ENCODE assay signal across 24 cellular contexts in the genomic region with DNA sequence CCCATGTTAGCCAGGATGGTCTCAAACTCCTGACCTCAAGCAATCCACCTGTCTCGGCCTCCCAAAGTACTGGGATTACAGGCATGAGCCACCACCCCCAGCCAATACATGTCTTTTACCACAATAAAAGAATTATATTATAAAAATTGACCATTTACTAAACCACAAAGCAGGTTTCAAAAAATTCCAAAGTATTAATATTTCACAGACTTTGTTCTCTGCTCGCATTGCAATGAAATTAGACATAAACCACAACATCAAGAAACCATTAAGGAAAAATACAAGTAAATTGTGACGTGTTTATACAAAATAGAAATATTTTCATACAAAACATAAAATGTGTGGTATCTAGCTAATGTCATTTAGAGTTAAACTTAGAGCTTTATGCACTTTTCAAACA. TPM values are rescaled to one million over a fixed set of nuclear protein-coding genes. Genes with fewer than 3 reads are reported as not detected.
DNase-seq lines count a peak whose midpoint lies in the region; ATAC-seq, FAIRE-seq and TF ChIP-seq lines count a peak whose summit lies in the region.
"Had no signal": no experiment of that assay in that cellular context is flagged by ENCODE, and none has a peak within 500 bp of the region (broad histone marks: within the 10 kb centered on the region; RNA-seq: fewer than 3 reads in every experiment).

No MANE protein-coding gene starts in this region.

- H3K4me3 ChIP-seq in H1 (ENCODE audit: extremely low read depth in 1 of 4, insufficient read depth in 2 of 4, low read depth in 3 of 4, low read length in 4 of 4): no peak overlapping the region
- H3K4me3 ChIP-seq: BLaER1 treated with 17β-estradiol and CSF1 and Interleukin-3, amounts not matched to agents 10 nM and 100 nM; GM12878 had no signal

- no peak overlapping the region for H3K4ac ChIP-seq in H1 (replicated peaks; ENCODE audit: insufficient read length, low read depth, low read length)

- H3K9me3 ChIP-seq in H1 (ENCODE audit: insufficient read depth in 2 of 2, low read depth in 1 of 2, low read length in 1 of 2): no peaks in the 10 kb centered on the region
- H3K9me3 ChIP-seq in CD4-positive, alpha-beta T cell (ENCODE audit: control insufficient read depth, low read length): no peaks in the 10 kb centered on the region
- H3K9me3 ChIP-seq: BLaER1 treated with 17β-estradiol and CSF1 and Interleukin-3, amounts not matched to agents 10 nM and 100 nM had no signal

- DNase-seq in Caki2 (ENCODE audit: low read depth): peak; percentile 33
- no peak for DNase-seq in H1 (ENCODE audit: low read depth in 1 of 2, low spot score in 2 of 2)
- DNase-seq in kidney tubule cell (ENCODE audit: low spot score): peak; percentile 54
- DNase-seq in stimulated activated CD4-positive, alpha-beta T cell treated with anti-CD3 and anti-CD28 coated beads, Interleukin-2, amount 100 ng/mL, for 24 hours: no peak
- no peak for DNase-seq in CD4-positive, alpha-beta T cell
- DNase-seq: 8988T; AML-193; Calu3; CD4-positive, alpha-beta memory T cell; CD8-positive, alpha-beta memory T cell; COR-L47; DMS79; DND-41; EL; GDM1 had no signal

- no peak for TF ChIP-seq CTCF in H1 (IDR thresholded peaks at IDR 0.05; ENCODE audit: control extremely low read depth in 1 of 3, insufficient read depth in 1 of 3, low read depth in 1 of 3, low read length in 3 of 3)
- no peak for TF ChIP-seq CTCF in CD4-positive, alpha-beta T cell (IDR thresholded peaks at IDR 0.05)

- POLR2A ChIA-PET in H1 (lab: Charles Lee; ENCODE audit: partially characterized antibody): interaction anchor here (0.9 kb wide), 1 partner anchor 8 kb away, joined by 4 read pairs; no protein-coding TSS in a partner anchor
- POLR2A ChIA-PET in CD4-positive, alpha-beta T cell (lab: Charles Lee): no interaction called here

- no peaks in the 10 kb centered on the region for H3K79me2 ChIP-seq in H1 (ENCODE audit: control insufficient read depth in 1 of 2, insufficient read depth in 2 of 2, low read length in 2 of 2)

- CTCF ChIA-PET in H1 (lab: Charles Lee; ENCODE audit: partially characterized antibody): interaction anchor here (0.6 to 21.6 kb wide), 6 partner anchors 13 to 323 kb away, joined by 3 to 416 read pairs (median 34); partner anchors contain the start of gene DPYSL5
- CTCF ChIA-PET in CD4-positive, alpha-beta T cell (lab: Charles Lee): interaction anchor here (1.4 kb wide), 1 partner anchor 323 kb away, joined by 4 read pairs; no protein-coding TSS in a partner anchor

- in situ Hi-C loops in Caki2 (cut with HindIII; ENCODE audit: low pct_unique_long_range_greater_than_20kb, low sequenced_read_pairs): no loop called here

- no peak overlapping the region for H2AK5ac ChIP-seq in H1 (ENCODE audit: low read depth, low read length)

- H3K27me3 ChIP-seq in H1 (replicated peaks in 1 of 4; ENCODE audit: control insufficient read depth in 3 of 4, extremely low read depth in 1 of 4, insufficient read depth in 3 of 4, low read length in 3 of 4): no peaks in the 10 kb centered on the region; a peak in 1 of 7 replicates
- H3K27me3 ChIP-seq in CD4-positive, alpha-beta T cell (ENCODE audit: control insufficient read depth, insufficient read depth, low read length): peaks cover 15% of the 10 kb centered on the region
- H3K27me3 ChIP-seq: BLaER1 treated with 17β-estradiol and CSF1 and Interleukin-3, amounts not matched to agents 10 nM and 100 nM had no signal

- H4K5ac ChIP-seq in H1 (ENCODE audit: insufficient read length, low read depth, low read length): no peak overlapping the region

- H2BK15ac ChIP-seq in H1 (ENCODE audit: low read length): no peak overlapping the region

- H3K18ac ChIP-seq in H1 (ENCODE audit: extremely low read depth, low read length): no peak overlapping the region

- H3K4me3 Mint-ChIP-seq in CD4-positive, alpha-beta T cell: no peak overlapping the region
- H3K4me3 Mint-ChIP-seq: B cell; CD4-positive, alpha-beta memory T cell; CD8-positive, alpha-beta memory T cell had no signal

- no peak for ATAC-seq in CD4-positive, alpha-beta T cell (ENCODE audit: poor library complexity)
- ATAC-seq in HG03095 (IDR thresholded peaks at IDR 0.05; ENCODE audit: unreplicated experiment): no peak
- ATAC-seq: GM12878 had no signal

- no peaks in the 10 kb centered on the region for H3K23me2 ChIP-seq in H1 (ENCODE audit: low read depth, low read length)

- H3K14ac ChIP-seq in H1 (ENCODE audit: insufficient read length): no peak overlapping the region

- 0 out of 2 replicates have a peak overlapping the region, but pooled peaks have one; percentile 72 for H2AFZ ChIP-seq in H1 (ENCODE audit: low read length)

- H2BK120ac ChIP-seq in H1 (replicated peaks; ENCODE audit: low read depth, low read length): no peak overlapping the region

- WGBS in H1 (ENCODE audit: extremely low coverage in 1 of 2, insufficient coverage in 1 of 2, insufficient read length in 1 of 2, insufficient replicate concordance in 2 of 2, low coverage in 1 of 2, low lambda C conversion rate in 2 of 2, missing lambda C conversion rate in 1 of 2), 2 experiments: 65% methylated on average over 3 of the region's 3 CpGs; no CpG with 5 or more reads in 1 of the 2 experiments

- intact Hi-C loops in CD4-positive, alpha-beta T cell (cut with DNase I, micrococcal nuclease): no loop called here

- H3K56ac ChIP-seq in H1 (replicated peaks; ENCODE audit: insufficient read length, low read depth, low read length): no peak overlapping the region

- no peak overlapping the region for H3K27ac Mint-ChIP-seq in CD4-positive, alpha-beta T cell
- H3K27ac Mint-ChIP-seq: B cell; CD4-positive, alpha-beta memory T cell had no signal

- peaks cover 0 to 2% (median 0%) of the 10 kb centered on the region in 4 experiments; a peak in 2 of 7 replicates for H3K4me1 ChIP-seq in H1 (replicated peaks in 1 of 4; ENCODE audit: control insufficient read depth in 3 of 4, insufficient read depth in 4 of 4, low read length in 3 of 4)

- H3K27me3 Mint-ChIP-seq in CD4-positive, alpha-beta T cell: peaks cover 61% of the 10 kb centered on the region

- H4K8ac ChIP-seq in H1 (ENCODE audit: extremely low read depth, insufficient read depth, low read length): no peak overlapping the region

- no peak for TF ChIP-seq POLR2A in H1 (IDR thresholded peaks at IDR 0.05; ENCODE audit: control extremely low read depth in 1 of 2, low read depth in 2 of 2, low read length in 2 of 2)

- TF ChIP-seq EP300 in H1 (IDR thresholded peaks at IDR 0.05; ENCODE audit: borderline replicate concordance in 1 of 2, low read depth in 2 of 2, low read length in 2 of 2): no peak

- H4K20me1 ChIP-seq in H1 (replicated peaks in 1 of 2; ENCODE audit: control insufficient read depth in 1 of 2, insufficient read depth in 2 of 2, low read length in 2 of 2): no peaks in the 10 kb centered on the region
- H4K20me1 ChIP-seq: BLaER1 treated with 17β-estradiol and CSF1 and Interleukin-3, amounts not matched to agents 10 nM and 100 nM had no signal

- H3K4me1 Mint-ChIP-seq in CD4-positive, alpha-beta T cell (ENCODE audit: low read depth): no peaks in the 10 kb centered on the region
- H3K4me1 Mint-ChIP-seq: B cell had no signal

- no peak overlapping the region for H3K23ac ChIP-seq in H1 (ENCODE audit: insufficient read length)

- H3K9ac ChIP-seq in H1 (replicated peaks in 1 of 4; ENCODE audit: extremely low read depth in 1 of 4, low read depth in 3 of 4, low read length in 3 of 4): no peak overlapping the region
- H3K9ac ChIP-seq: BLaER1 treated with 17β-estradiol and CSF1 and Interleukin-3, amounts not matched to agents 10 nM and 100 nM had no signal

- TF ChIP-seq RAD21 in H1 (IDR thresholded peaks at IDR 0.05 in 1 of 2, conservative IDR thresholded peaks at IDR 0.05 in 1 of 2; ENCODE audit: low read depth in 2 of 2, low read length in 2 of 2): no peak

- no peaks in the 10 kb centered on the region for H3K36me3 Mint-ChIP-seq in CD4-positive, alpha-beta T cell (ENCODE audit: low read depth)
- H3K36me3 Mint-ChIP-seq: CD4-positive, alpha-beta memory T cell; CD8-positive, alpha-beta memory T cell had no signal

- no peaks in the 10 kb centered on the region for H3K36me3 ChIP-seq in H1 (ENCODE audit: control insufficient read depth in 2 of 4, insufficient read depth in 4 of 4, low read length in 3 of 4)
- H3K36me3 ChIP-seq: BLaER1 treated with 17β-estradiol and CSF1 and Interleukin-3, amounts not matched to agents 10 nM and 100 nM had no signal

- FAIRE-seq in H1 (lab: Jason Lieb, UNC): no peak
- FAIRE-seq: A204.1, D721Med, GM12878, GM12892, GM18507 had no signal

- no peak overlapping the region for H2BK5ac ChIP-seq in H1 (ENCODE audit: low read depth, low read length)

- no peaks in the 10 kb centered on the region for H3K79me1 ChIP-seq in H1 (ENCODE audit: low read depth, low read length)

- no peak overlapping the region for H3K4me2 ChIP-seq in H1 (ENCODE audit: insufficient read depth in 1 of 2, low read depth in 2 of 2, low read length in 2 of 2)
- H3K4me2 ChIP-seq: BLaER1 treated with 17β-estradiol and CSF1 and Interleukin-3, amounts not matched to agents 10 nM and 100 nM had no signal

- no peaks in the 10 kb centered on the region for H3K9me3 Mint-ChIP-seq in CD4-positive, alpha-beta T cell
- H3K9me3 Mint-ChIP-seq: CD4-positive, alpha-beta memory T cell; CD8-positive, alpha-beta memory T cell had no signal

- no peak overlapping the region for H3K27ac ChIP-seq in H1 (ENCODE audit: low read depth, low read length)
- H3K27ac ChIP-seq in CD4-positive, alpha-beta T cell (ENCODE audit: low read depth, low read length): no peak overlapping the region
- H3K27ac ChIP-seq: BLaER1 treated with 17β-estradiol and CSF1 and Interleukin-3, amounts not matched to agents 10 nM and 100 nM; C4-2B had no signal

- H2BK20ac ChIP-seq in H1 (ENCODE audit: low read length): no peak overlapping the region

- no peak overlapping the region for H4K91ac ChIP-seq in H1 (replicated peaks; ENCODE audit: insufficient read length, low read length)

- no peak overlapping the region for H2BK12ac ChIP-seq in H1 (ENCODE audit: low read depth, low read length)

RNA-seq across cellular contexts. Expression of gene MAPRE3, which starts 13.4 kb away (rescaled TPM):
- 25.9 and 33.5 TPM in 2 replicates for total RNA-seq in Caki2 (2014; rRNA removed; shearing (Covaris generic); ENCODE audit: low replicate concordance)
- 6.6 and 7.5 TPM in 2 replicates for total RNA-seq in H1 (2021; fragmentation: NEBNext Ultra II Directional; extraction: Animal tissue kit (Norgen Biotek cat#: 25700))
- polyA plus RNA-seq in H1 (2011; rRNA removed): 4.9 and 8.9 TPM in 2 replicates
- polyA plus RNA-seq in H1 (2011; cell fraction: cytosol; rRNA removed): 6.7 TPM
- polyA plus RNA-seq in H1 (2011; cell fraction: nucleus; rRNA removed): 32.7 TPM
- 7.2 to 11.0 TPM (median 9.3 TPM) in 4 replicates for polyA plus RNA-seq in H1 (2012, experiment 1 of 2)
- 7.4 TPM for polyA plus RNA-seq in H1 (2012, experiment 2 of 2)
- polyA plus RNA-seq in H1 (2013, experiment 1 of 2): 3.5 TPM
- 3.6 TPM for polyA plus RNA-seq in H1 (2013, experiment 2 of 2)
- polyA minus RNA-seq in H1 (2011; rRNA and poly(A)+ RNA removed): 2.6 and 4.0 TPM in 2 replicates
- 4.4 TPM for polyA minus RNA-seq in H1 (2011; cell fraction: cytosol; rRNA and poly(A)+ RNA removed)
- polyA minus RNA-seq in H1 (2011; cell fraction: nucleus; rRNA and poly(A)+ RNA removed): 5.1 TPM
- 1 to 10 TPM; 3.4 to 4.5 TPM for total RNA-seq in CD4-positive, alpha-beta T cell

Comparison
In these comparisons a context has a peak if more than half of its experiments do, and no peak if none do; other contexts are left out.
1. DNase-seq: peak in Caki2 (single experiment) and kidney tubule cell (single experiment); none in H1 (0 of 2), stimulated activated CD4-positive, alpha-beta T cell treated with anti-CD3 and anti-CD28 coated beads, Interleukin-2, amount 100 ng/mL, for 24 hours (0 of 2) and CD4-positive, alpha-beta T cell (0 of 10).